17 cellular contexts compared by ENCODE assay signal in genomic region chr14:71311061-71311460, GRCh38.
"Had no signal": no experiment of that assay in that cellular context is flagged by ENCODE, and none has a peak within 500 bp of the region (broad histone marks: within the 10 kb centered on the region; RNA-seq: fewer than 3 reads in every experiment).

No MANE protein-coding gene starts in this region.

- H3K4me3 ChIP-seq: esophagus squamous epithelium, hepatocyte, right atrium auricular region, sigmoid colon, skin epidermis, tibial artery, upper lobe of right lung, vagina had no signal

- H3K27ac ChIP-seq: esophagus squamous epithelium, hepatocyte, neutrophil, right atrium auricular region, sigmoid colon, skin epidermis, tibial artery, upper lobe of right lung, vagina had no signal

- H3K4me1 ChIP-seq: esophagus squamous epithelium, right atrium auricular region, sigmoid colon, tibial artery, upper lobe of right lung, vagina had no signal

- H3K9me3 ChIP-seq: neutrophil, right atrium auricular region, sigmoid colon, tibial artery, upper lobe of right lung, vagina had no signal

- H3K27me3 ChIP-seq: esophagus squamous epithelium, hepatocyte, right atrium auricular region, sigmoid colon, tibial artery, upper lobe of right lung, vagina had no signal

- DNase-seq: esophagus squamous epithelium; foreskin melanocyte; head of caudate nucleus; left colon; left ventricle myocardium superior; naive thymus-derived CD4-positive, alpha-beta T cell; nephron progenitor cell; sigmoid colon; stimulated activated CD8-positive, alpha-beta memory T cell treated with anti-CD3 and anti-CD28 coated beads, Interleukin-4, amount 100 ng/mL, for 48 hours; stimulated activated naive CD8-positive, alpha-beta T cell treated with anti-CD3 and anti-CD28 coated beads, Interleukin-15, Interleukin-2, amounts not matched to agents 100 U/mL and 50 U/mL, for 24 hours; tibial artery; upper lobe of right lung had no signal

- H3K36me3 ChIP-seq: esophagus squamous epithelium, neutrophil, right atrium auricular region, sigmoid colon, tibial artery, upper lobe of right lung, vagina had no signal
